In the genomic region with DNA sequence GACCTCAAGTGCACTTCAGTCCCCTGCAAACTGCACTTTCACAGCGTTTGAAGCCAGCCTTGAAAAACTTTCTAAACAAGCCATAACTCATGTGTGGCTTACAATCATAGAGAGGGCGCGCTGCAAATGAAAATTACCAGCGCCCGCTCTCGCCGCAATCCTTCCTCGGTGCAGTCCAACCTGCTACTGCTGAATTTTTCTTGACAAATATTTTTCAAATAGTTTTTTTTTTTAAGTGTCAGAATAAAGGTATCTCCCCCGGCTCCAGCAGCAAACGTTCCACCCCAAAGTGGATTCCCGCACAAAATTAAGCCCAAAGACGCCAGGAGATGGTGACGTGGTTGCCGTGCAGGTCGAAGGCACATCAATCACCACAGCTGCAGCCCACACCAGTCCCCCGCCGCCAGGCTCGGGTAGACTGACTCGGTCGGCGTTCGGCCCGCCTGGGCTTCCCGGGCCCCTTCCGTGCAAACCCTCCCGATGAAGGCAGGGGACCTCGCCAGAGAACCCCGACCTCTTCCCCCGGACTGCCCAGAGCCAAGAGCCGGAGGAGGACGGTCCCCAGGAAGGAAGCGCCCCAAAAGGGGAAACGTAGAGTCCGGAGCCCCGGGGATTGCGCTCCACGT, we compare ENCODE assay signal across 8 cellular contexts. TPM values are rescaled to one million over a fixed set of nuclear protein-coding genes. Genes with fewer than 3 reads are reported as not detected.
A peak's percentile ranks its signal among the peaks of the same experiment; 100 is the strongest.
DNase-seq lines count a peak whose midpoint lies in the region; ATAC-seq and TF ChIP-seq lines count a peak whose summit lies in the region.

No MANE protein-coding gene starts in this region.

- peaks cover 4 to 8% of the 10 kb centered on the region in 2 donors for H3K36me3 Mint-ChIP-seq in activated T-cell treated with anti-CD3 and anti-CD28 coated beads, Interleukin-2, amount 50 U/mL, for 72 hours (ENCODE audit: insufficient read depth in 2 of 2)
- H3K36me3 Mint-ChIP-seq in nephron (ENCODE audit: low read depth): peaks cover 5% of the 10 kb centered on the region

- H3K27ac ChIP-seq in thymus (ENCODE audit: low read depth): peak overlapping the region; percentile 95

- no peaks in the 10 kb centered on the region for H3K9me3 ChIP-seq in NT2/D1 (ENCODE audit: insufficient read depth, low read length)
- no peaks in the 10 kb centered on the region for H3K9me3 ChIP-seq in thymus (ENCODE audit: control insufficient read depth)

- H3K36me3 ChIP-seq in NT2/D1 (ENCODE audit: insufficient read depth, insufficient read length, low read length): no peaks in the 10 kb centered on the region
- H3K36me3 ChIP-seq in thymus (ENCODE audit: control insufficient read depth, insufficient read depth): peaks cover 5% of the 10 kb centered on the region

- DNase-seq in NCI-H2107 treated with DMSO at 0.1 percent for 48 hours (lab: John Stamatoyannopoulos, UW; ENCODE audit: unreplicated experiment) (peak; percentile 34), NCI-H2107 (lab: John Stamatoyannopoulos, UW) (no peak), NT2/D1 (ENCODE audit: low read depth, low spot score) (no peak), fibroblast of mammary gland (ENCODE audit: low read depth) (peak; percentile 45)
- DNase-seq in activated T-cell treated with anti-CD3 and anti-CD28 coated beads, Interleukin-2, amount 50 U/mL, for 72 hours: peak; percentile 65 to 68

- under 1% methylated on average over 37 of the region's 37 CpGs for WGBS in thymus

- peaks cover 50% of the 10 kb centered on the region for H3K4me1 Mint-ChIP-seq in activated T-cell treated with anti-CD3 and anti-CD28 coated beads, Interleukin-2, amount 50 U/mL, for 72 hours (ENCODE audit: low read depth)
- H3K4me1 Mint-ChIP-seq in nephron: peaks cover 19% of the 10 kb centered on the region

- H3K4me3 ChIP-seq in NT2/D1 (ENCODE audit: insufficient read length, low read depth) (peak overlapping the region; percentile 99), fibroblast of mammary gland (ENCODE audit: control insufficient read depth, low read depth, low read length) (peak overlapping the region; percentile 91), thymus (ENCODE audit: low read length) (peak overlapping the region; percentile 96)

- H3K9ac ChIP-seq in NT2/D1 (ENCODE audit: insufficient read length, low read depth): peak overlapping the region; percentile 98

- H3K27ac Mint-ChIP-seq in activated T-cell treated with anti-CD3 and anti-CD28 coated beads, Interleukin-2, amount 50 U/mL, for 72 hours: peak overlapping the region; percentile 83
- peak overlapping the region; percentile 72 to 87 (median 86) for H3K27ac Mint-ChIP-seq in nephron

- TF ChIP-seq CTCF in fibroblast of mammary gland (conservative IDR thresholded peaks at IDR 0.05; ENCODE audit: control insufficient read depth, insufficient read depth, low read depth, low read length) (no peak), nephron (IDR thresholded peaks at IDR 0.05; ENCODE audit: unreplicated experiment in 3 of 3) (no peak)

- H3K27me3 ChIP-seq in NT2/D1 (ENCODE audit: insufficient read depth, insufficient read length): peaks cover 11% of the 10 kb centered on the region
- no peaks in the 10 kb centered on the region for H3K27me3 ChIP-seq in thymus (ENCODE audit: control insufficient read depth, insufficient read depth)

- H3K4me1 ChIP-seq in NT2/D1 (ENCODE audit: insufficient read depth, insufficient read length): no peaks in the 10 kb centered on the region
- peaks cover 6% of the 10 kb centered on the region for H3K4me1 ChIP-seq in thymus (ENCODE audit: control insufficient read depth, insufficient read depth, low read length)

- no peaks in the 10 kb centered on the region for H3K27me3 Mint-ChIP-seq in activated T-cell treated with anti-CD3 and anti-CD28 coated beads, Interleukin-2, amount 50 U/mL, for 72 hours (ENCODE audit: low read depth)
- peaks cover 8% of the 10 kb centered on the region for H3K27me3 Mint-ChIP-seq in nephron (ENCODE audit: low read depth)

- H3K9me3 Mint-ChIP-seq in activated T-cell treated with anti-CD3 and anti-CD28 coated beads, Interleukin-2, amount 50 U/mL, for 72 hours: no peaks in the 10 kb centered on the region
- H3K9me3 Mint-ChIP-seq in nephron: no peaks in the 10 kb centered on the region

- peak; percentile 17 for ATAC-seq in HG03095 (IDR thresholded peaks at IDR 0.05; ENCODE audit: unreplicated experiment)
- peak; percentile 38 to 52 for ATAC-seq in activated T-cell treated with anti-CD3 and anti-CD28 coated beads, Interleukin-2, amount 50 U/mL, for 72 hours (replicated peaks in 1 of 2)

- peak overlapping the region; percentile 86 to 93 for H3K4me3 Mint-ChIP-seq in activated T-cell treated with anti-CD3 and anti-CD28 coated beads, Interleukin-2, amount 50 U/mL, for 72 hours
- H3K4me3 Mint-ChIP-seq in nephron: peak overlapping the region; percentile 90 to 96 (median 94)

RNA-seq across cellular contexts. Expression of a gene that starts 0.6 kb away (rescaled TPM):
- 100 to 1,000 TPM; 209 to 218 TPM for total RNA-seq in activated T-cell treated with anti-CD3 and anti-CD28 coated beads, Interleukin-2, amount 50 U/mL, for 72 hours
- 65.1 TPM for polyA plus RNA-seq in thymus

RNA-seq across cellular contexts. Expression of a gene that starts 51.6 kb away (rescaled TPM):
- 10 to 100 TPM; 70.7 to 76.4 TPM for total RNA-seq in activated T-cell treated with anti-CD3 and anti-CD28 coated beads, Interleukin-2, amount 50 U/mL, for 72 hours
- polyA plus RNA-seq in thymus: 64.5 TPM

Comparison
In these comparisons a context has a peak if more than half of its experiments do, and no peak if none do; other contexts are left out.
1. DNase-seq: peak in NCI-H2107 treated with DMSO at 0.1 percent for 48 hours (single experiment), activated T-cell treated with anti-CD3 and anti-CD28 coated beads, Interleukin-2, amount 50 U/mL, for 72 hours (2 of 2) and fibroblast of mammary gland (single experiment); none in NCI-H2107 (single experiment) and NT2/D1 (single experiment).
2. Peak in every context shown above with its lines, with median percentiles within 50 percentile points of each other: H3K4me3 ChIP-seq.